10 cellular contexts compared by ENCODE assay signal in genomic region chr9:73093740-73094379, GRCh38. TPM values are rescaled to one million over a fixed set of nuclear protein-coding genes. Genes with fewer than 3 reads are reported as not detected.
A peak's percentile ranks its signal among the peaks of the same experiment; 100 is the strongest.
DNase-seq lines count a peak whose midpoint lies in the region; ATAC-seq and TF ChIP-seq lines count a peak whose summit lies in the region.
"Had no signal": no experiment of that assay in that cellular context is flagged by ENCODE, and none has a peak within 500 bp of the region (broad histone marks: within the 10 kb centered on the region; RNA-seq: fewer than 3 reads in every experiment).

No MANE protein-coding gene starts in this region.

- H4K20me1 ChIP-seq in KMS-11 (ENCODE audit: insufficient read depth) (no peaks in the 10 kb centered on the region), mammary epithelial cell (ENCODE audit: insufficient read depth, low read length) (no peaks in the 10 kb centered on the region)

- dilution Hi-C loops in mammary epithelial cell (cut with HindIII; ENCODE audit: low sequenced_read_pairs): no loop called here

- peak overlapping the region; percentile 68 for H2AFZ ChIP-seq in KMS-11 (ENCODE audit: low read depth)
- H2AFZ ChIP-seq in mammary epithelial cell (ENCODE audit: low read depth, low read length): peak overlapping the region; percentile 48

- H3K4me3 ChIP-seq in KMS-11 (IDR thresholded peaks at IDR 0.05; ENCODE audit: insufficient read depth, low read depth, low read length) (no peak overlapping the region), mammary epithelial cell (replicated peaks in 1 of 3; ENCODE audit: insufficient read depth in 1 of 3, low read depth in 2 of 3, low read length in 3 of 3) (no peak overlapping the region)

- H3K4me3 Mint-ChIP-seq in CD14-positive monocyte (peak overlapping the region; percentile 37 to 74), endothelial cell (ENCODE audit: unreplicated experiment) (no peak overlapping the region)
- H3K4me3 Mint-ChIP-seq in naive thymus-derived CD8-positive, alpha-beta T cell: peak overlapping the region in 8 of 10 donors; percentile 27 to 79 (median 49)
- H3K4me3 Mint-ChIP-seq: type B pancreatic cell had no signal

- H3K27me3 Mint-ChIP-seq in CD14-positive monocyte (ENCODE audit: low read depth in 3 of 3): no peaks in the 10 kb centered on the region
- peaks cover 0 to 1% (median 0%) of the 10 kb centered on the region in 5 donors for H3K27me3 Mint-ChIP-seq in naive thymus-derived CD8-positive, alpha-beta T cell
- H3K27me3 Mint-ChIP-seq in endothelial cell (ENCODE audit: unreplicated experiment): no peaks in the 10 kb centered on the region
- H3K27me3 Mint-ChIP-seq: type B pancreatic cell had no signal

- no peak overlapping the region for H3K27ac Mint-ChIP-seq in CD14-positive monocyte
- no peak overlapping the region for H3K27ac Mint-ChIP-seq in naive thymus-derived CD8-positive, alpha-beta T cell
- H3K27ac Mint-ChIP-seq in endothelial cell (ENCODE audit: unreplicated experiment): no peak overlapping the region
- H3K27ac Mint-ChIP-seq: type B pancreatic cell had no signal

- intact Hi-C loops in CD14-positive monocyte (cut with micrococcal nuclease) (no loop called here), mammary epithelial cell (cut with micrococcal nuclease) (no loop called here)

- no peaks in the 10 kb centered on the region for H3K9me3 ChIP-seq in mammary epithelial cell (replicated peaks; ENCODE audit: insufficient read depth, low read length)

- no peak for DNase-seq in CD14-positive monocyte (ENCODE audit: low spot score)
- DNase-seq in mammary epithelial cell: no peak
- DNase-seq in naive thymus-derived CD8-positive, alpha-beta T cell: no peak
- DNase-seq in endothelial cell (ENCODE audit: low spot score): no peak
- DNase-seq in effector CD8-positive, alpha-beta T cell (lab: John Stamatoyannopoulos, UW): no peak
- no peak for DNase-seq in Kasumi-1 (lab: John Stamatoyannopoulos, UW)
- DNase-seq: DMS79 had no signal

- H3K27ac ChIP-seq in KMS-11: peak overlapping the region; percentile 12; the same call in 1 of the 2 replicates
- no peak overlapping the region for H3K27ac ChIP-seq in mammary epithelial cell (ENCODE audit: insufficient read depth, low read depth, low read length)

- CTCF ChIA-PET in mammary epithelial cell (lab: Charles Lee; ENCODE audit: low non-redundant PET): no interaction called here

- TF ChIP-seq CTCF in CD14-positive monocyte (IDR thresholded peaks at IDR 0.05) (no peak), KMS-11 (conservative IDR thresholded peaks at IDR 0.05; ENCODE audit: low read depth, low read length) (no peak), mammary epithelial cell (conservative IDR thresholded peaks at IDR 0.05 in 1 of 2, IDR thresholded peaks at IDR 0.05 in 1 of 2; ENCODE audit: extremely low read depth in 1 of 2, insufficient read depth in 1 of 2, low read depth in 1 of 2, low read length in 2 of 2) (no peak), endothelial cell (IDR thresholded peaks at IDR 0.05; ENCODE audit: unreplicated experiment) (no peak)

- H3K4me1 ChIP-seq in KMS-11 (ENCODE audit: low read depth, poor library complexity, severe bottlenecking): peaks cover 14% of the 10 kb centered on the region
- H3K4me1 ChIP-seq in mammary epithelial cell (ENCODE audit: insufficient read depth, low read length): no peaks in the 10 kb centered on the region

- POLR2A ChIA-PET in naive thymus-derived CD8-positive, alpha-beta T cell (lab: Charles Lee): no interaction called here

- H3K36me3 ChIP-seq in KMS-11 (ENCODE audit: insufficient read depth) (no peaks in the 10 kb centered on the region), mammary epithelial cell (ENCODE audit: insufficient read depth, low read length) (no peaks in the 10 kb centered on the region)

- no peaks in the 10 kb centered on the region for H3K9me3 Mint-ChIP-seq in CD14-positive monocyte
- H3K9me3 Mint-ChIP-seq in naive thymus-derived CD8-positive, alpha-beta T cell: no peaks in the 10 kb centered on the region
- H3K9me3 Mint-ChIP-seq in endothelial cell (ENCODE audit: unreplicated experiment): no peaks in the 10 kb centered on the region
- H3K9me3 Mint-ChIP-seq: type B pancreatic cell had no signal

- peak overlapping the region; percentile 76 for H3K4me2 ChIP-seq in KMS-11
- peak overlapping the region; percentile 51 for H3K4me2 ChIP-seq in mammary epithelial cell (ENCODE audit: insufficient read depth, low read depth, low read length)

- BruUV-seq in mammary epithelial cell (replicated peaks; lab: Mats Ljungman, UMichigan): no TSS peak

- H3K9ac ChIP-seq in KMS-11 (peak overlapping the region; percentile 48; the same call in 1 of the 2 replicates), mammary epithelial cell (ENCODE audit: insufficient read depth, low read length) (no peak overlapping the region)

- H3K79me2 ChIP-seq in KMS-11 (ENCODE audit: insufficient read depth, low read depth) (no peaks in the 10 kb centered on the region), mammary epithelial cell (ENCODE audit: insufficient read depth, low read length) (no peaks in the 10 kb centered on the region)

- H3K4me1 Mint-ChIP-seq in CD14-positive monocyte: peaks cover 5% of the 10 kb centered on the region
- peaks cover 0 to 7% (median 4%) of the 10 kb centered on the region in 4 donors for H3K4me1 Mint-ChIP-seq in naive thymus-derived CD8-positive, alpha-beta T cell
- no peaks in the 10 kb centered on the region for H3K4me1 Mint-ChIP-seq in endothelial cell (ENCODE audit: unreplicated experiment)

- H3K36me3 Mint-ChIP-seq in CD14-positive monocyte (no peaks in the 10 kb centered on the region), endothelial cell (ENCODE audit: low read depth, unreplicated experiment) (no peaks in the 10 kb centered on the region)
- peaks cover 0 to 3% (median 0%) of the 10 kb centered on the region in 3 donors for H3K36me3 Mint-ChIP-seq in naive thymus-derived CD8-positive, alpha-beta T cell
- H3K36me3 Mint-ChIP-seq: type B pancreatic cell had no signal

- no peaks in the 10 kb centered on the region for H3K27me3 ChIP-seq in KMS-11 (ENCODE audit: insufficient read depth, low read depth)
- H3K27me3 ChIP-seq in mammary epithelial cell (ENCODE audit: insufficient read depth, low read length): no peaks in the 10 kb centered on the region

- no peak for ATAC-seq in naive thymus-derived CD8-positive, alpha-beta T cell
- no peak for ATAC-seq in GM18498 (IDR thresholded peaks at IDR 0.05; ENCODE audit: unreplicated experiment)

- in situ Hi-C loops in mammary epithelial cell (cut with MboI; ENCODE audit: low sequenced_read_pairs in 2 of 2): no loop called here

- 90% methylated on average over 4 of the region's 5 CpGs for WGBS in mammary epithelial cell (ENCODE audit: low coverage, missing lambda C conversion rate)

RNA-seq across cellular contexts. Expression of gene ANXA1, which starts 57.8 kb away (rescaled TPM):
- polyA plus RNA-seq in CD14-positive monocyte: 1,000 to 10,000 TPM in 1 of 2 donors, 100 to 1,000 TPM in 1; 992 to 1,157 TPM
- total RNA-seq in mammary epithelial cell: 100 to 1,000 TPM; 461 to 672 TPM
- 564 TPM for polyA plus RNA-seq in mammary epithelial cell
- polyA minus RNA-seq in mammary epithelial cell: 268 TPM
- total RNA-seq in naive thymus-derived CD8-positive, alpha-beta T cell: 10 to 100 TPM; 89.4 to 91.7 TPM
- 100 to 1,000 TPM in 1 of 3 donors, 10 to 100 TPM in 2; 33.9 to 239 (median 59.4) TPM for polyA plus RNA-seq in naive thymus-derived CD8-positive, alpha-beta T cell
- total RNA-seq in endothelial cell (ENCODE audit: unreplicated experiment): 43.3 TPM

Comparison
In these comparisons a context has a peak if more than half of its experiments do, and no peak if none do; other contexts are left out.
1. RNA of gene ANXA1, which starts 57.8 kb away (total RNA-seq): 461 to 672 TPM in mammary epithelial cell; 89.4 to 91.7 TPM in naive thymus-derived CD8-positive, alpha-beta T cell and 43.3 TPM in endothelial cell (single experiment); every median in the first group is over 4 times any median in the second.